ENCODE assay signal across 8 cellular contexts in the genomic region with DNA sequence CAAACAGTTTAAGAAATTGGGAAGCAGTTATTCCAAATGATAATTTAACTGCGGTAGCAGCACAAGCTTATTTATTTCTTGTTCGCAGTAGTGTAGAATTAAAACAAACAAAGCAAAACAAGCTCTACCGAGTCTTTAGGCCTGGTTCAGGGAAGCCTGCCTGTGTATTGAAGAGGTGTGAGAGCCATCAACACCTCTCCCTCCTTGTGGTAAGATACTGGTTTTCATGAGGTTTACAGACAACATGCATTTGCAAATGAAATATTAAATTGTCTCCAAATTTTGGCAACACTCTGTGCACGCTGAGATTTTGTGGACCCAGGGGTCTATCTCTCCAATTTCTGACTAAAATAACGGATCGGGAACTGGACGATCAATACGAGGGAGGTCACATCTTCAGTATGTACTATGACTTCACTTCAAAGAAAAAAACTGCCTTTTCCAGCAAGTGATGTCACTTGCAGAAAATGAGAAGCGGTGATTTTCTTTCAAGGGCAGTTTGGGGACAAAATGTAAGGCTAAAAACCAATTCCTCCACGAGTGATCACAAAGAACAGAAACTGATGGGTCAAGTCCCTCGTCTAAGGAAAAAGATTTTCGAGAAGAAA. TPM values are rescaled to one million over a fixed set of nuclear protein-coding genes. Genes with fewer than 3 reads are reported as not detected.
DNase-seq lines count a peak whose midpoint lies in the region; ATAC-seq and TF ChIP-seq lines count a peak whose summit lies in the region.

No MANE protein-coding gene starts in this region.

- H3K27ac Mint-ChIP-seq in activated CD8-positive, alpha-beta memory T cell treated with anti-CD3 and anti-CD28 coated beads, Interleukin-2, amount 10 ng/mL, durations not matched to agents 7 days and 5 days: peak overlapping the region; percentile 97
- H3K27ac Mint-ChIP-seq in activated CD4-positive, alpha-beta memory T cell treated with anti-CD3 and anti-CD28 coated beads, Interleukin-2, amount 10 ng/mL, durations not matched to agents 7 days and 5 days: peak overlapping the region; percentile 95

- peak overlapping the region; percentile 98 for H3K4me3 Mint-ChIP-seq in activated CD8-positive, alpha-beta memory T cell treated with anti-CD3 and anti-CD28 coated beads, Interleukin-2, amount 10 ng/mL, durations not matched to agents 7 days and 5 days
- peak overlapping the region; percentile 98 for H3K4me3 Mint-ChIP-seq in activated CD4-positive, alpha-beta memory T cell treated with anti-CD3 and anti-CD28 coated beads, Interleukin-2, amount 10 ng/mL, durations not matched to agents 7 days and 5 days

- H3K36me3 Mint-ChIP-seq in activated CD8-positive, alpha-beta memory T cell treated with anti-CD3 and anti-CD28 coated beads, Interleukin-2, amount 10 ng/mL, durations not matched to agents 7 days and 5 days: peaks cover 11% of the 10 kb centered on the region
- peaks cover 13% of the 10 kb centered on the region for H3K36me3 Mint-ChIP-seq in activated CD4-positive, alpha-beta memory T cell treated with anti-CD3 and anti-CD28 coated beads, Interleukin-2, amount 10 ng/mL, durations not matched to agents 7 days and 5 days (ENCODE audit: low read depth)

- H3K4me3 ChIP-seq in iPS-18a (ENCODE audit: low read length) (peak overlapping the region; percentile 99), subcutaneous abdominal adipose tissue (ENCODE audit: low read depth in 1 of 5, low read length in 5 of 5) (peak overlapping the region; percentile 81 to 100 (median 97))

- H3K27me3 ChIP-seq in iPS-18a (ENCODE audit: control insufficient read depth, insufficient read depth, low read length) (no peaks in the 10 kb centered on the region), subcutaneous abdominal adipose tissue (ENCODE audit: control insufficient read depth in 5 of 5, insufficient read depth in 4 of 5, low read length in 5 of 5) (no peaks in the 10 kb centered on the region)

- no peak for DNase-seq in activated CD8-positive, alpha-beta memory T cell treated with anti-CD3 and anti-CD28 coated beads, Interleukin-2, amount 10 ng/mL, durations not matched to agents 7 days and 5 days
- no peak for DNase-seq in activated CD8-positive, alpha-beta memory T cell treated with anti-CD3 and anti-CD28 coated beads, Interleukin-2, amount 50 U/mL, for 4 hours
- no peak for DNase-seq in activated CD4-positive, alpha-beta memory T cell treated with anti-CD3 and anti-CD28 coated beads, Interleukin-2, amount 10 ng/mL, durations not matched to agents 7 days and 5 days
- DNase-seq in GM13977 (ENCODE audit: low spot score): no peak

- POLR2A ChIA-PET in activated CD4-positive, alpha-beta memory T cell treated with anti-CD3 and anti-CD28 coated beads, Interleukin-2, amount 10 ng/mL, durations not matched to agents 7 days and 5 days (lab: Charles Lee): interaction anchor here (0.9 to 4.2 kb wide), 20 partner anchors 8 to 839 kb away, joined by 3 to 97 read pairs (median 4); a partner anchor contains a TSS

- peaks cover 42% of the 10 kb centered on the region for H3K4me1 Mint-ChIP-seq in activated CD8-positive, alpha-beta memory T cell treated with anti-CD3 and anti-CD28 coated beads, Interleukin-2, amount 10 ng/mL, durations not matched to agents 7 days and 5 days
- peaks cover 45% of the 10 kb centered on the region for H3K4me1 Mint-ChIP-seq in activated CD4-positive, alpha-beta memory T cell treated with anti-CD3 and anti-CD28 coated beads, Interleukin-2, amount 10 ng/mL, durations not matched to agents 7 days and 5 days

- H3K36me3 ChIP-seq in iPS-18a (ENCODE audit: control insufficient read depth, low read depth, low read length) (no peaks in the 10 kb centered on the region), subcutaneous abdominal adipose tissue (ENCODE audit: control insufficient read depth in 5 of 5, insufficient read depth in 5 of 5, low read length in 5 of 5) (no peaks in the 10 kb centered on the region)

- H3K9ac ChIP-seq in iPS-18a (ENCODE audit: low read length) (peak overlapping the region; percentile 98), subcutaneous abdominal adipose tissue (ENCODE audit: low read length in 5 of 5) (peak overlapping the region; percentile 75 to 100 (median 98))

- CTCF ChIA-PET in activated CD8-positive, alpha-beta memory T cell treated with anti-CD3 and anti-CD28 coated beads, Interleukin-2, amount 10 ng/mL, durations not matched to agents 7 days and 5 days (lab: Charles Lee): interaction anchor here (0.7 to 2.6 kb wide), 5 partner anchors 9 to 424 kb away, joined by 3 to 6 read pairs (median 4); a partner anchor contains a TSS
- CTCF ChIA-PET in activated CD4-positive, alpha-beta memory T cell treated with anti-CD3 and anti-CD28 coated beads, Interleukin-2, amount 10 ng/mL, durations not matched to agents 7 days and 5 days (lab: Charles Lee): interaction anchor here (1.1 to 1.8 kb wide), 4 partner anchors 9 to 149 kb away, joined by 3 to 4 read pairs (median 4); a partner anchor contains a TSS

- peaks cover 16% of the 10 kb centered on the region for H3K4me1 ChIP-seq in iPS-18a (ENCODE audit: control insufficient read depth, low read depth, low read length)
- peaks cover 4 to 27% (median 20%) of the 10 kb centered on the region in 5 donors for H3K4me1 ChIP-seq in subcutaneous abdominal adipose tissue (ENCODE audit: control insufficient read depth in 5 of 5, insufficient read depth in 5 of 5, low read length in 5 of 5)

- H3K27me3 Mint-ChIP-seq in activated CD8-positive, alpha-beta memory T cell treated with anti-CD3 and anti-CD28 coated beads, Interleukin-2, amount 10 ng/mL, durations not matched to agents 7 days and 5 days: peaks cover 12% of the 10 kb centered on the region
- H3K27me3 Mint-ChIP-seq in activated CD4-positive, alpha-beta memory T cell treated with anti-CD3 and anti-CD28 coated beads, Interleukin-2, amount 10 ng/mL, durations not matched to agents 7 days and 5 days: peaks cover 3% of the 10 kb centered on the region

- H3K9me3 ChIP-seq in iPS-18a (ENCODE audit: control insufficient read depth, low read depth, low read length) (no peaks in the 10 kb centered on the region), subcutaneous abdominal adipose tissue (ENCODE audit: control insufficient read depth in 5 of 5, low read length in 5 of 5) (no peaks in the 10 kb centered on the region)

- H3K9me3 Mint-ChIP-seq in activated CD8-positive, alpha-beta memory T cell treated with anti-CD3 and anti-CD28 coated beads, Interleukin-2, amount 10 ng/mL, durations not matched to agents 7 days and 5 days (ENCODE audit: low read depth): no peaks in the 10 kb centered on the region
- no peaks in the 10 kb centered on the region for H3K9me3 Mint-ChIP-seq in activated CD4-positive, alpha-beta memory T cell treated with anti-CD3 and anti-CD28 coated beads, Interleukin-2, amount 10 ng/mL, durations not matched to agents 7 days and 5 days

- H3K27ac ChIP-seq in iPS-18a (ENCODE audit: low read length): peak overlapping the region; percentile 91
- H3K27ac ChIP-seq in subcutaneous abdominal adipose tissue (ENCODE audit: low read depth, low read length): peak overlapping the region; percentile 96

- ATAC-seq in activated CD8-positive, alpha-beta memory T cell treated with anti-CD3 and anti-CD28 coated beads, Interleukin-2, amount 10 ng/mL, durations not matched to agents 7 days and 5 days: no peak
- ATAC-seq in GM19467 (IDR thresholded peaks at IDR 0.05; ENCODE audit: unreplicated experiment) (no peak), HG03135 (IDR thresholded peaks at IDR 0.05; ENCODE audit: unreplicated experiment) (no peak)

- no peak for TF ChIP-seq CTCF in GM13977 (IDR thresholded peaks at IDR 0.05; ENCODE audit: extremely low read depth, insufficient read depth, missing control alignments)

- in situ Hi-C loops in GM13977 (cut with MboI; ENCODE audit: low pct_unique_long_range_greater_than_20kb, low sequenced_read_pairs, unreplicated experiment): loop anchor here (25.0 kb wide), 1 partner anchor 409 kb away; no protein-coding TSS in a partner anchor

RNA-seq across cellular contexts. Expression of a gene that starts 0.7 kb away (rescaled TPM):
- total RNA-seq in activated CD8-positive, alpha-beta memory T cell treated with anti-CD3 and anti-CD28 coated beads, Interleukin-2, amount 10 ng/mL, durations not matched to agents 7 days and 5 days: 10 to 100 TPM; 34.9 to 40.0 TPM
- 10 to 100 TPM; 24.5 to 24.7 TPM for total RNA-seq in activated CD4-positive, alpha-beta memory T cell treated with anti-CD3 and anti-CD28 coated beads, Interleukin-2, amount 10 ng/mL, durations not matched to agents 7 days and 5 days

RNA-seq across cellular contexts. Expression of a gene that starts 18.4 kb away (rescaled TPM):
- total RNA-seq in activated CD8-positive, alpha-beta memory T cell treated with anti-CD3 and anti-CD28 coated beads, Interleukin-2, amount 10 ng/mL, durations not matched to agents 7 days and 5 days: 1 to 10 TPM; 4.2 to 4.5 TPM
- total RNA-seq in activated CD4-positive, alpha-beta memory T cell treated with anti-CD3 and anti-CD28 coated beads, Interleukin-2, amount 10 ng/mL, durations not matched to agents 7 days and 5 days: 1 to 10 TPM; 3.1 to 3.6 TPM
